8 cellular contexts compared by ENCODE assay signal in genomic region chr7:129224251-129225205, GRCh38. TPM values are rescaled to one million over a fixed set of nuclear protein-coding genes. Genes with fewer than 3 reads are reported as not detected.
DNase-seq lines count a peak whose midpoint lies in the region; ATAC-seq and TF ChIP-seq lines count a peak whose summit lies in the region.

TSS of gene AHCYL2 (plus strand) at chr7:129225030.

- H3K9me3 ChIP-seq in right atrium auricular region (no peaks in the 10 kb centered on the region), psoas muscle (no peaks in the 10 kb centered on the region)

- intact Hi-C loops in psoas muscle (cut with DNase I) = loop anchor here (5.0 to 10.0 kb wide), 2 partner anchors 48 to 390 kb away; partner anchors contain the start of gene NRF1 (in 1 of the 2)

- WGBS in psoas muscle, 3 donors = 0 to 1% (median 1%) methylated on average over 44 to 63 of the region's 63 CpGs
- WGBS in urinary bladder = under 1% methylated on average over 63 of the region's 63 CpGs

- TF ChIP-seq CTCF in right atrium auricular region (IDR thresholded peaks at IDR 0.05) (no peak), psoas muscle (IDR thresholded peaks at IDR 0.05) (no peak)

- H3K27me3 ChIP-seq in right atrium auricular region = no peaks in the 10 kb centered on the region
- H3K27me3 ChIP-seq in psoas muscle (ENCODE audit: insufficient read depth in 3 of 3, low read length in 2 of 3) = no peaks in the 10 kb centered on the region

- TF ChIP-seq POLR2A in GM18505 (IDR thresholded peaks at IDR 0.05; ENCODE audit: borderline replicate concordance, extremely low read depth, insufficient read depth, insufficient read length) = peak; percentile 51

- ATAC-seq in GM18505 (IDR thresholded peaks at IDR 0.05; ENCODE audit: unreplicated experiment) = peak; percentile 93
- ATAC-seq in HG02970 (IDR thresholded peaks at IDR 0.05; ENCODE audit: low FRiP score, unreplicated experiment) = peak; percentile 83
- peak; percentile 97 to 99 (median 98) for ATAC-seq in psoas muscle

- DNase-seq in NCI-H187 treated with DMSO at 0.1 percent for 48 hours (lab: John Stamatoyannopoulos, UW) = peak; percentile 99
- peak; percentile 91 to 99 (median 96) for DNase-seq in T-helper 2 cell
- peak; percentile 96 for DNase-seq in right atrium auricular region (ENCODE audit: low spot score)
- peak; percentile 99 for DNase-seq in psoas muscle

- H3K4me3 ChIP-seq in right atrium auricular region (peak within 1 kb of the TSS; percentile 82 to 86), psoas muscle (peak within 1 kb of the TSS; percentile 95), urinary bladder (ENCODE audit: low read depth, low read length) (peak within 1 kb of the TSS; percentile 91)

- H3K4me1 ChIP-seq in right atrium auricular region (peaks cover 0 to 14% of the 10 kb centered on the region in 2 donors), psoas muscle (peaks cover 35% of the 10 kb centered on the region), urinary bladder (ENCODE audit: insufficient read depth) (no peaks in the 10 kb centered on the region)

- H3K36me3 ChIP-seq in right atrium auricular region (no peaks in the 10 kb centered on the region), psoas muscle (ENCODE audit: insufficient read depth in 1 of 2, low read depth in 1 of 2) (no peaks in the 10 kb centered on the region), urinary bladder (ENCODE audit: insufficient read depth) (no peaks in the 10 kb centered on the region)

- H3K27ac ChIP-seq in angular gyrus (ENCODE audit: low read depth, low read length) (peak within 1 kb of the TSS; percentile 99), right atrium auricular region (peak within 1 kb of the TSS; percentile 94 to 98), psoas muscle (peak within 1 kb of the TSS; percentile 97), urinary bladder (ENCODE audit: low read depth) (peak within 1 kb of the TSS; percentile 88)

RNA-seq across cellular contexts. Expression of gene AHCYL2, which starts in this region (rescaled TPM):
- total RNA-seq in right atrium auricular region (1 to 10 TPM; 5.6 to 6.5 TPM), psoas muscle (10 to 100 TPM; 24.8 to 39.2 (median 31.4) TPM), urinary bladder (20.3 TPM)
- polyA plus RNA-seq in psoas muscle (10 to 100 TPM in 1 of 3 donors, 1 to 10 TPM in 2; 4.4 to 22.9 (median 8.6) TPM), urinary bladder (9.0 TPM)

Comparison
In these comparisons a context has a peak if more than half of its experiments do, and no peak if none do; other contexts are left out.
1. Peak in every context shown above with its lines: DNase-seq, ATAC-seq, H3K4me3 ChIP-seq and H3K27ac ChIP-seq.